1 cellular context compared by ENCODE assay signal in genomic region chr17:61505846-61506627, GRCh38.
TF ChIP-seq lines count a peak whose summit lies in the region.

No MANE protein-coding gene starts in this region.

TF ChIP-seq in GM23338, 12 proteins besides CTCF, POLR2A, EP300 and RAD21 (continued from another document):
- TF ChIP-seq ZNF462 (CRISPR knock-in tag; IDR thresholded peaks at IDR 0.05) (no peak), NANOG (IDR thresholded peaks at IDR 0.05; ENCODE audit: borderline replicate concordance) (no peak), EZH2 (IDR thresholded peaks at IDR 0.05; ENCODE audit: low read depth, unreplicated experiment) (no peak), ZNF331 (CRISPR knock-in tag; IDR thresholded peaks at IDR 0.05; ENCODE audit: low read depth) (no peak), ZNF114 (CRISPR knock-in tag; IDR thresholded peaks at IDR 0.05) (no peak)
- TF ChIP-seq, protein P1, sequence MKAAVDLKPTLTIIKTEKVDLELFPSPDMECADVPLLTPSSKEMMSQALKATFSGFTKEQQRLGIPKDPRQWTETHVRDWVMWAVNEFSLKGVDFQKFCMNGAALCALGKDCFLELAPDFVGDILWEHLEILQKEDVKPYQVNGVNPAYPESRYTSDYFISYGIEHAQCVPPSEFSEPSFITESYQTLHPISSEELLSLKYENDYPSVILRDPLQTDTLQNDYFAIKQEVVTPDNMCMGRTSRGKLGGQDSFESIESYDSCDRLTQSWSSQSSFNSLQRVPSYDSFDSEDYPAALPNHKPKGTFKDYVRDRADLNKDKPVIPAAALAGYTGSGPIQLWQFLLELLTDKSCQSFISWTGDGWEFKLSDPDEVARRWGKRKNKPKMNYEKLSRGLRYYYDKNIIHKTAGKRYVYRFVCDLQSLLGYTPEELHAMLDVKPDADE (IDR thresholded peaks at IDR 0.05) = no peak
